Comparison of ENCODE assay signal across 29 cellular contexts in the genomic region with DNA sequence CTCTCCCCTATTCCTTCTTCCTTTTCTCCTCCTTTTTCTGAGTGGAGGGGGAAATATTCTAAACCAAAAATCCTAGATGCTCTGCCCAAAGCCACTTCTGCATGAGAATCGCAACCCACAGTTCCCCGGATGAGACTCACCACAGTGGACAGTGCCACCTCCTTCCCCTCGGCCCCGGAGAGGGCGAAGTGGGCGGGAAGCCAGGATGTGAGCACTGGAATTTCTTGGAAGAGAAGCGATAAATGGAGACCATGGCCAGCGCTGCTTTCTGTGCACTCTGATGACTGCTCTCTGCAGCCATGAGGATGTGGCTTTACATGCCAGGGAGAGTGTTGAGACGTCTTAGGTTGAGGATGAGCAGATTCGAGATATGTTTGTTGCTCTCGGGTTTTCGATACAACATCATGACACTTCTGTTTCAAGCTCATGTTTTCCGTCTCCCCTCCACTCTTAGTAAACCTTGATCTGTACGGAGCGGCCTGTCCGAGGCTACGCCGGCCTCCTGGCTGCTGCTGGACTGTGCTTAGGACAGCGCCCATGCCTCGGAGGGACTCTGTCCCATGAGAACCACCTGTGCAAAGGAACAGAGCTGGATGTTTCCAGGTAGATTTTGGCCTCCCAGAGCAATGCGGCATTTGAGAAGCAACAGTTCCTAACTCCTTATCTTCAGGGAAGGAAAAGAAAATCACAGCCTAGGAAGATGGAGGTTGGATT.
"Had no signal": no experiment of that assay in that cellular context is flagged by ENCODE, and none has a peak within 500 bp of the region (broad histone marks: within the 10 kb centered on the region; RNA-seq: fewer than 3 reads in every experiment).

No MANE protein-coding gene starts in this region.

- H3K36me3 Mint-ChIP-seq: activated CD4-positive, alpha-beta memory T cell treated with anti-CD3 and anti-CD28 coated beads for 36 hours; activated CD8-positive, alpha-beta memory T cell treated with anti-CD3 and anti-CD28 coated beads, Interleukin-2, amount 10 ng/mL, durations not matched to agents 7 days and 5 days; brain; T-cell had no signal

- H3K27me3 Mint-ChIP-seq: activated B cell treated with CpG ODN at 0.5 μM for 24 hours; activated CD8-positive, alpha-beta memory T cell treated with anti-CD3 and anti-CD28 coated beads, Interleukin-2, amount 10 ng/mL, durations not matched to agents 7 days and 5 days; brain; progenitor cell of endocrine pancreas had no signal

- DNase-seq: activated B cell treated with CpG ODN at 0.5 μM for 24 hours; activated CD4-positive, alpha-beta memory T cell treated with anti-CD3 and anti-CD28 coated beads for 36 hours; activated CD4-positive, alpha-beta T cell treated with anti-CD3 and anti-CD28 coated beads for 4 hours; activated CD8-positive, alpha-beta memory T cell treated with anti-CD3 and anti-CD28 coated beads, Interleukin-2, amount 10 ng/mL, durations not matched to agents 7 days and 5 days; activated naive CD4-positive, alpha-beta T cell treated with anti-CD3 and anti-CD28 coated beads, Interleukin-2, amount 10 ng/mL, durations not matched to agents 7 days and 5 days; activated naive CD8-positive, alpha-beta T cell treated with anti-CD3 and anti-CD28 coated beads, Interleukin-2, amount 50 U/mL, for 24 hours; activated T-cell treated with anti-CD3 and anti-CD28 coated beads, Interleukin-2, amount 50 U/mL, for 1 hour; anterior cingulate cortex; central memory CD4-positive, alpha-beta T cell; cortex of kidney; effector CD8-positive, alpha-beta T cell; heart right ventricle; lower lobe of right lung; occipital lobe; right cardiac atrium; stimulated activated CD4-positive, alpha-beta T cell treated with anti-CD3 and anti-CD28 coated beads, Interleukin-15, amount 100 ng/mL, for 24 hours; stimulated activated CD4-positive, alpha-beta T cell treated with anti-CD3 and anti-CD28 coated beads, Interleukin-2, amount 100 ng/mL, for 48 hours; T-cell; testis; upper lobe of right lung had no signal

- H3K4me1 Mint-ChIP-seq: activated B cell treated with CpG ODN at 0.5 μM for 24 hours; activated CD8-positive, alpha-beta memory T cell treated with anti-CD3 and anti-CD28 coated beads, Interleukin-2, amount 10 ng/mL, durations not matched to agents 7 days and 5 days; activated naive CD4-positive, alpha-beta T cell treated with anti-CD3 and anti-CD28 coated beads, Interleukin-2, amount 10 ng/mL, durations not matched to agents 7 days and 5 days; activated naive CD8-positive, alpha-beta T cell treated with anti-CD3 and anti-CD28 coated beads, Interleukin-2, amount 50 U/mL, for 24 hours; brain; nephron; stimulated activated naive CD8-positive, alpha-beta T cell treated with anti-CD3 and anti-CD28 coated beads, Interleukin-15, amount 100 ng/mL, for 72 hours; T-cell had no signal

- H3K27ac ChIP-seq: gastroesophageal sphincter, heart right ventricle, lower lobe of right lung, skin epidermis, testis, upper lobe of right lung had no signal

- H3K36me3 ChIP-seq: gastroesophageal sphincter, heart right ventricle, lower lobe of right lung, upper lobe of right lung had no signal

- H3K4me1 ChIP-seq: gastroesophageal sphincter, heart right ventricle, lower lobe of right lung, testis, upper lobe of right lung had no signal

- ATAC-seq: activated CD8-positive, alpha-beta memory T cell treated with anti-CD3 and anti-CD28 coated beads, Interleukin-2, amount 10 ng/mL, durations not matched to agents 7 days and 5 days; activated naive CD8-positive, alpha-beta T cell treated with anti-CD3 and anti-CD28 coated beads, Interleukin-2, amount 50 U/mL, for 24 hours; esophagus mucosa; gastroesophageal sphincter; heart right ventricle; lower lobe of right lung; right cardiac atrium; SK-N-SH treated with all-trans-retinoic acid at 6 μM for 48 hours; stimulated activated naive CD8-positive, alpha-beta T cell treated with anti-CD3 and anti-CD28 coated beads, Interleukin-15, amount 100 ng/mL, for 72 hours; T-cell; upper lobe of right lung had no signal

- H3K27me3 ChIP-seq: testis, upper lobe of right lung had no signal

- H3K27ac Mint-ChIP-seq: activated B cell treated with CpG ODN at 0.5 μM for 24 hours; activated CD4-positive, alpha-beta memory T cell treated with anti-CD3 and anti-CD28 coated beads for 36 hours; activated CD8-positive, alpha-beta memory T cell treated with anti-CD3 and anti-CD28 coated beads, Interleukin-2, amount 10 ng/mL, durations not matched to agents 7 days and 5 days; activated naive CD4-positive, alpha-beta T cell treated with anti-CD3 and anti-CD28 coated beads, Interleukin-2, amount 10 ng/mL, durations not matched to agents 7 days and 5 days; activated naive CD8-positive, alpha-beta T cell treated with anti-CD3 and anti-CD28 coated beads, Interleukin-2, amount 50 U/mL, for 24 hours; activated T-helper 2 cell treated with anti-CD3 and anti-CD28 coated beads, Interferon-gamma antibody, Interleukin-2, Interleukin-4, amounts not matched to agents 10 μg/mL and 5 μg/mL and 100 μg/mL, durations not matched to agents 14 hours and 24 hours and 36 hours; nephron; progenitor cell of endocrine pancreas; stimulated activated naive CD8-positive, alpha-beta T cell treated with anti-CD3 and anti-CD28 coated beads, Interleukin-15, amount 100 ng/mL, for 72 hours; T-cell had no signal

- H3K9me3 ChIP-seq: gastroesophageal sphincter, heart right ventricle, lower lobe of right lung, testis, upper lobe of right lung had no signal

- H3K4me3 Mint-ChIP-seq: activated B cell treated with CpG ODN at 0.5 μM for 24 hours; activated CD4-positive, alpha-beta memory T cell treated with anti-CD3 and anti-CD28 coated beads for 36 hours; activated CD8-positive, alpha-beta memory T cell treated with anti-CD3 and anti-CD28 coated beads, Interleukin-2, amount 10 ng/mL, durations not matched to agents 7 days and 5 days; activated naive CD4-positive, alpha-beta T cell treated with anti-CD3 and anti-CD28 coated beads, Interleukin-2, amount 10 ng/mL, durations not matched to agents 7 days and 5 days; activated naive CD8-positive, alpha-beta T cell treated with anti-CD3 and anti-CD28 coated beads, Interleukin-2, amount 50 U/mL, for 24 hours; brain; nephron; stimulated activated naive CD8-positive, alpha-beta T cell treated with anti-CD3 and anti-CD28 coated beads, Interleukin-15, amount 100 ng/mL, for 72 hours; T-cell had no signal

- H3K9me3 Mint-ChIP-seq: activated CD4-positive, alpha-beta memory T cell treated with anti-CD3 and anti-CD28 coated beads for 36 hours; activated naive CD4-positive, alpha-beta T cell treated with anti-CD3 and anti-CD28 coated beads, Interleukin-2, amount 10 ng/mL, durations not matched to agents 7 days and 5 days; activated naive CD8-positive, alpha-beta T cell treated with anti-CD3 and anti-CD28 coated beads, Interleukin-2, amount 50 U/mL, for 24 hours; activated T-helper 2 cell treated with anti-CD3 and anti-CD28 coated beads, Interferon-gamma antibody, Interleukin-2, Interleukin-4, amounts not matched to agents 10 μg/mL and 5 μg/mL and 100 μg/mL, durations not matched to agents 14 hours and 24 hours and 36 hours; brain; nephron; T-cell had no signal

- H3K4me3 ChIP-seq: gastroesophageal sphincter, heart right ventricle, lower lobe of right lung, skin epidermis, testis, upper lobe of right lung had no signal
